ENCODE assay signal across 15 cellular contexts in genomic region chr2:205358351-205358815, GRCh38.
A peak's percentile ranks its signal among the peaks of the same experiment; 100 is the strongest.
DNase-seq lines count a peak whose midpoint lies in the region; ATAC-seq and TF ChIP-seq lines count a peak whose summit lies in the region.
"Had no signal": no experiment of that assay in that cellular context is flagged by ENCODE, and none has a peak within 500 bp of the region (broad histone marks: within the 10 kb centered on the region; RNA-seq: fewer than 3 reads in every experiment).

No MANE protein-coding gene starts in this region.

- no peak for TF ChIP-seq CTCF in choroid plexus epithelial cell (conservative IDR thresholded peaks at IDR 0.05; ENCODE audit: low read depth, low read length)

- peak overlapping the region; percentile 52 for H3K27ac ChIP-seq in mesodermal cell (ENCODE audit: low read depth, low read length, severe bottlenecking)
- H3K27ac ChIP-seq: neutrophil, tibial nerve had no signal

- ATAC-seq in GM21529 (IDR thresholded peaks at IDR 0.05; ENCODE audit: unreplicated experiment), result no peak
- ATAC-seq in GM19035 (IDR thresholded peaks at IDR 0.05; ENCODE audit: unreplicated experiment), result no peak

- H3K9me3 ChIP-seq in mesodermal cell (ENCODE audit: control insufficient read depth, low read length), result no peaks in the 10 kb centered on the region
- H3K9me3 ChIP-seq: neutrophil, tibial nerve had no signal

- peak; percentile 84 for DNase-seq in EH (ENCODE audit: low read depth)
- peak; percentile 37 for DNase-seq in RPMI7951 (ENCODE audit: low read depth)
- peak; percentile 28 for DNase-seq in choroid plexus epithelial cell (ENCODE audit: low read depth)
- DNase-seq in NCI-H187 (lab: John Stamatoyannopoulos, UW), result no peak
- DNase-seq in 8988T, result no peak
- DNase-seq: aorta; DMS53; KG1; NCI-H345; stimulated activated CD4-positive, alpha-beta T cell treated with anti-CD3 and anti-CD28 coated beads, Interleukin-4, amount 100 ng/mL, for 4 hours had no signal

- H3K4me3 ChIP-seq in choroid plexus epithelial cell (ENCODE audit: low read depth, low read length), result no peak overlapping the region
- H3K4me3 ChIP-seq in mesodermal cell (ENCODE audit: extremely low read depth, insufficient read depth, low read length, poor library complexity, severe bottlenecking), result no peak overlapping the region
- H3K4me3 ChIP-seq: tibial nerve had no signal

- H3K36me3 ChIP-seq in mesodermal cell (ENCODE audit: control insufficient read depth, insufficient read depth, low read length), result no peaks in the 10 kb centered on the region
- H3K36me3 ChIP-seq: neutrophil, tibial nerve had no signal

- WGBS in mesodermal cell (ENCODE audit: insufficient coverage in 2 of 2), 2 experiments, result 37 to 41% methylated on average over 6 of the region's 8 CpGs

- peaks cover 17% of the 10 kb centered on the region for H3K4me1 ChIP-seq in mesodermal cell (ENCODE audit: control insufficient read depth, insufficient read depth, low read length, poor library complexity, severe bottlenecking)
- H3K4me1 ChIP-seq: tibial nerve had no signal

Comparison
In these comparisons a context has a peak if more than half of its experiments do, and no peak if none do; other contexts are left out.
1. DNase-seq: peak in EH (single experiment), RPMI7951 (single experiment) and choroid plexus epithelial cell (single experiment); none in NCI-H187 (0 of 2) and 8988T (single experiment).